ENCODE assay signal across 8 cellular contexts in the genomic region with DNA sequence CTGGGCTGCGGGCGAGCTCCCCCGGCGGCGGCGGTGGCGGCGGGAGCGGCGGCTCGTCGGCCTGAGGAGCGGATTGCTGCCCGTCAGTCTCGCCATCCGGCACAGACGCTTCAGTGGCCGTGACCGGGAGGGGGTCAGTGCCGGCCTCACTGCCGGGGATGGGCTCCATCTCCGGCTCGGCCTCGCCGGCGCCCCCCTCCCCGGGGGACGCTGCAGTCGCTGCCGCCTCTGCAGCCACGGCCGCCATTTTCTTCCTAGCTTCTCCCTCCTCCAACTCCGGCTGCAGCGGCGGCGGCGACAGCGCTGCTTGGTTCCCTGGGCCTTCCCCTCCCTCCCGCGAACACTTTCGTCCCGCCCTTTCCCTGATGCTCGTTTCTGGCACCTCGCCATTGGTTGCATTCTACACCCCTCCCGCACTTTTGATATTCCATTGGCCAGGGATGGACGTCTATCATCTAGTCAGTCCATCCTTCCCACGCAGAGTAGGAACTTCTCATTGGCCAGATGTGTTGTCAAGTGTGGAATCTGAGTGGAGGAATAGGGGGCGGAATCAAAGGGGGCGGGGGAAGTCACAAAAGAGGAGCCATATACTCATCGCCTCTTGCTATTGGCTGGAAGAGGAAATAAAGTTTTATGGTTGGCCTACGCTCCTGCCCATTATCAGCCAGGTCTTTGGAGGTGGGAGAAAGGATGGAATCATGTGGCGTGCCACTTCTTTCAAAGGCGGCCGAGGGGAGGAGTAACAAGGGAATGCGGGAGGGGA. TPM values are rescaled to one million over a fixed set of nuclear protein-coding genes. Genes with fewer than 3 reads are reported as not detected.
DNase-seq lines count a peak whose midpoint lies in the region; ATAC-seq, FAIRE-seq and TF ChIP-seq lines count a peak whose summit lies in the region.

Gene PWWP2A, minus strand, starts transcription at position 309 of the 763 bp plus-strand sequence. Its CDS starts 62 bp downstream, at position 247.

- POLR2A ChIA-PET in activated CD4-positive, alpha-beta T cell treated with anti-CD3 and anti-CD28 coated beads for 36 hours (lab: Charles Lee): no interaction called here

- H3K9me3 ChIP-seq in BE2C: no peaks in the 10 kb centered on the region
- no peaks in the 10 kb centered on the region for H3K9me3 ChIP-seq in kidney (ENCODE audit: control insufficient read depth in 1 of 2, low read length in 2 of 2)

- H3K4me1 ChIP-seq in BE2C (no peaks in the 10 kb centered on the region), kidney (ENCODE audit: control insufficient read depth in 1 of 2, insufficient read depth in 1 of 2, low read depth in 1 of 2, low read length in 2 of 2) (no peaks in the 10 kb centered on the region)

- H3K36me3 ChIP-seq in BE2C (peaks cover 26% of the 10 kb centered on the region), kidney (ENCODE audit: control insufficient read depth in 1 of 2, insufficient read depth in 2 of 2, low read length in 2 of 2) (no peaks in the 10 kb centered on the region)

- FAIRE-seq in kidney (lab: Jason Lieb, UNC): peak; percentile 99

- peaks cover 16% of the 10 kb centered on the region for H3K4me1 Mint-ChIP-seq in activated CD4-positive, alpha-beta T cell treated with anti-CD3 and anti-CD28 coated beads for 36 hours

- CTCF ChIA-PET in activated CD4-positive, alpha-beta T cell treated with anti-CD3 and anti-CD28 coated beads for 36 hours (lab: Charles Lee): interaction anchor here (0.7 to 0.8 kb wide), 2 partner anchors 11 to 39 kb away, joined by 3 to 4 read pairs; no protein-coding TSS in a partner anchor

- DNase-seq in BE2C (peak; percentile 99), GM19238 (ENCODE audit: insufficient read length, low spot score) (peak; percentile 93), NCI-H524 (lab: John Stamatoyannopoulos, UW) (peak; percentile 100), choroid plexus epithelial cell (ENCODE audit: low read depth) (peak; percentile 100), kidney (peak; percentile 99)
- peak; percentile 98 for DNase-seq in activated CD4-positive, alpha-beta T cell treated with anti-CD3 and anti-CD28 coated beads for 36 hours
- DNase-seq in stimulated activated CD4-positive, alpha-beta T cell treated with anti-CD3 and anti-CD28 coated beads, Interleukin-15, amount 100 ng/mL, for 24 hours: peak; percentile 97

- H3K27ac ChIP-seq in kidney (ENCODE audit: low read depth in 2 of 2, low read length in 2 of 2): peak within 1 kb of the TSS; percentile 93 to 96

- peak; percentile 89 for ATAC-seq in HG03442 (IDR thresholded peaks at IDR 0.05; ENCODE audit: unreplicated experiment)
- peak; percentile 96 for ATAC-seq in activated CD4-positive, alpha-beta T cell treated with anti-CD3 and anti-CD28 coated beads for 36 hours

- peak within 1 kb of the TSS; percentile 81 to 89 for H3K9ac ChIP-seq in kidney (ENCODE audit: low read length in 2 of 2)

- H3K4me3 ChIP-seq in BE2C (ENCODE audit: low read depth, low read length) (peak within 1 kb of the TSS; percentile 95), choroid plexus epithelial cell (ENCODE audit: low read depth, low read length) (peak within 1 kb of the TSS; percentile 88), kidney (ENCODE audit: low read length in 2 of 2) (peak within 1 kb of the TSS; percentile 77 to 87)

- H3K27ac Mint-ChIP-seq in activated CD4-positive, alpha-beta T cell treated with anti-CD3 and anti-CD28 coated beads for 36 hours: peak within 1 kb of the TSS; percentile 94

- intact Hi-C loops in activated CD4-positive, alpha-beta T cell treated with anti-CD3 and anti-CD28 coated beads for 36 hours (cut with DNase I, micrococcal nuclease): loop anchor here (1.0 to 10.0 kb wide), 7 partner anchors 110 to 912 kb away; partner anchors contain the start of genes SLU7 (in 2 of the 2), TTC1 (in 2 of the 2), FAM200C (in 1 of the 2) and RNF145 (in 1 of the 2)
- intact Hi-C loops in kidney (cut with DNase I): no loop called here

- TF ChIP-seq CTCF in BE2C (IDR thresholded peaks at IDR 0.05; ENCODE audit: low read depth, low read length) (0 out of 2 replicates have a peak, but pooled peaks have one; percentile 5), choroid plexus epithelial cell (conservative IDR thresholded peaks at IDR 0.05; ENCODE audit: low read depth, low read length) (no peak), kidney (IDR thresholded peaks at IDR 0.05; ENCODE audit: borderline replicate concordance, extremely low read depth, insufficient read depth) (no peak)

- H3K4me3 Mint-ChIP-seq in activated CD4-positive, alpha-beta T cell treated with anti-CD3 and anti-CD28 coated beads for 36 hours: peak within 1 kb of the TSS; percentile 90

- H3K9me3 Mint-ChIP-seq in activated CD4-positive, alpha-beta T cell treated with anti-CD3 and anti-CD28 coated beads for 36 hours (ENCODE audit: low read depth): no peaks in the 10 kb centered on the region

- peaks cover 8% of the 10 kb centered on the region for H3K36me3 Mint-ChIP-seq in activated CD4-positive, alpha-beta T cell treated with anti-CD3 and anti-CD28 coated beads for 36 hours (ENCODE audit: low read depth)

- peaks cover 3% of the 10 kb centered on the region for H3K27me3 Mint-ChIP-seq in activated CD4-positive, alpha-beta T cell treated with anti-CD3 and anti-CD28 coated beads for 36 hours

- H3K27me3 ChIP-seq in BE2C: no peaks in the 10 kb centered on the region

RNA-seq across cellular contexts. Expression of gene PWWP2A, which starts in this region (rescaled TPM):
- polyA plus RNA-seq in BE2C (2012; ENCODE audit: insufficient read depth, insufficient read length, low read depth): 34.4 TPM
- 10 to 100 TPM; 14.7 to 24.3 TPM for total RNA-seq in activated CD4-positive, alpha-beta T cell treated with anti-CD3 and anti-CD28 coated beads for 36 hours
- 21.6 TPM for total RNA-seq in kidney
- polyA plus RNA-seq in kidney (ENCODE audit: insufficient read depth, low read depth, low replicate concordance): 6.3 TPM

Comparison
In these comparisons a context has a peak if more than half of its experiments do, and no peak if none do; other contexts are left out.
1. Peak in every context shown above with its lines: DNase-seq, ATAC-seq, H3K4me3 ChIP-seq and H3K27ac ChIP-seq.